ENCODE assay signal across 18 cellular contexts in the genomic region with DNA sequence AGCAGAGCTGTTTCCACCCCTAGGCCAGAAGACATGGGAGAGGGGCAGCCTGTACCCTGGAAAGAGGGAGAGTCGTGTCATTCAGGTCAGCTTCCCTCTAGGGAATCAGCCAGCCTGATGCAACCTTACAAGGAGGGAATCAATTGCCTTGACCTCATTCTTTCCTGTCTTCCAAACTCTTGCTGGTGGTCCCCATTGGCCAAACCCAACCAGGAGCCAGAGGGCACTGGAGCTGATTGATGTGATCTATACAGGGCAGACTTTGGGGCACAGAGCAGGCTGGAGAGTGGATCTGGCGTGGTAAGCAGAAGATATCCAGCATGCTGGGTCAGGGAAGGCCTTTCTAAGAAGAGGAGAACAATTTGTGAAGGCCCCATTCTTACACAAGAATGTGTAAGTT. TPM values are rescaled to one million over a fixed set of nuclear protein-coding genes. Genes with fewer than 3 reads are reported as not detected.
DNase-seq lines count a peak whose midpoint lies in the region; ATAC-seq and TF ChIP-seq lines count a peak whose summit lies in the region.
"Had no signal": no experiment of that assay in that cellular context is flagged by ENCODE, and none has a peak within 500 bp of the region (broad histone marks: within the 10 kb centered on the region; RNA-seq: fewer than 3 reads in every experiment).

No MANE protein-coding gene starts in this region.

- H3K9me3 Mint-ChIP-seq in Caco-2 (ENCODE audit: unreplicated experiment) (no peaks in the 10 kb centered on the region), osteocyte (ENCODE audit: unreplicated experiment) (no peaks in the 10 kb centered on the region)
- H3K9me3 Mint-ChIP-seq in dendritic cell treated with granulocyte-macrophage colony-stimulating factor and Interleukin-4, amounts not matched to agents 40 ng/mL and 50 ng/mL, for 4 days, result no peaks in the 10 kb centered on the region
- no peaks in the 10 kb centered on the region for H3K9me3 Mint-ChIP-seq in activated naive CD4-positive, alpha-beta T cell treated with anti-CD3 and anti-CD28 coated beads, Interleukin-2, amount 10 ng/mL, durations not matched to agents 7 days and 5 days
- H3K9me3 Mint-ChIP-seq: CD8-positive, alpha-beta T cell had no signal

- no peaks in the 10 kb centered on the region for H3K27me3 Mint-ChIP-seq in Caco-2 (ENCODE audit: insufficient read depth, unreplicated experiment)
- peaks cover 19% of the 10 kb centered on the region for H3K27me3 Mint-ChIP-seq in dendritic cell treated with granulocyte-macrophage colony-stimulating factor and Interleukin-4, amounts not matched to agents 40 ng/mL and 50 ng/mL, for 4 days
- H3K27me3 Mint-ChIP-seq in osteocyte (ENCODE audit: unreplicated experiment), result peaks cover 13% of the 10 kb centered on the region
- peaks cover 27% of the 10 kb centered on the region for H3K27me3 Mint-ChIP-seq in activated naive CD4-positive, alpha-beta T cell treated with anti-CD3 and anti-CD28 coated beads, Interleukin-2, amount 10 ng/mL, durations not matched to agents 7 days and 5 days

- POLR2A ChIA-PET in Caco-2 (lab: Charles Lee), result no interaction called here

- H3K36me3 Mint-ChIP-seq in Caco-2 (ENCODE audit: insufficient read depth, unreplicated experiment) (no peaks in the 10 kb centered on the region), osteocyte (ENCODE audit: unreplicated experiment) (no peaks in the 10 kb centered on the region)
- no peaks in the 10 kb centered on the region for H3K36me3 Mint-ChIP-seq in dendritic cell treated with granulocyte-macrophage colony-stimulating factor and Interleukin-4, amounts not matched to agents 40 ng/mL and 50 ng/mL, for 4 days (ENCODE audit: low read depth)
- H3K36me3 Mint-ChIP-seq in activated naive CD4-positive, alpha-beta T cell treated with anti-CD3 and anti-CD28 coated beads, Interleukin-2, amount 10 ng/mL, durations not matched to agents 7 days and 5 days, result no peaks in the 10 kb centered on the region
- H3K36me3 Mint-ChIP-seq: CD8-positive, alpha-beta T cell had no signal

- H3K9me3 ChIP-seq in Caco-2, result no peaks in the 10 kb centered on the region
- H3K9me3 ChIP-seq: BLaER1 treated with 17β-estradiol and CSF1 and Interleukin-3, amounts not matched to agents 10 nM and 100 nM had no signal

- ATAC-seq in left lobe of liver, result no peak
- no peak for ATAC-seq in HG02571 (IDR thresholded peaks at IDR 0.05; ENCODE audit: unreplicated experiment)
- ATAC-seq in GM19395 (IDR thresholded peaks at IDR 0.05; ENCODE audit: unreplicated experiment), result no peak
- ATAC-seq: CD8-positive, alpha-beta T cell; GM12878 had no signal

- no TSS peak for BruUV-seq in Caco-2 (replicated peaks; lab: Mats Ljungman, UMichigan)

- peak overlapping the region; percentile 62 for H3K27ac Mint-ChIP-seq in Caco-2 (ENCODE audit: unreplicated experiment)
- H3K27ac Mint-ChIP-seq in dendritic cell treated with granulocyte-macrophage colony-stimulating factor and Interleukin-4, amounts not matched to agents 40 ng/mL and 50 ng/mL, for 4 days, result peak overlapping the region; percentile 15
- no peak overlapping the region for H3K27ac Mint-ChIP-seq in osteocyte (ENCODE audit: unreplicated experiment)
- H3K27ac Mint-ChIP-seq in activated naive CD4-positive, alpha-beta T cell treated with anti-CD3 and anti-CD28 coated beads, Interleukin-2, amount 10 ng/mL, durations not matched to agents 7 days and 5 days, result no peak overlapping the region
- H3K27ac Mint-ChIP-seq: B cell; CD8-positive, alpha-beta T cell had no signal

- H3K27me3 ChIP-seq in Caco-2 (replicated peaks; ENCODE audit: control insufficient read depth, insufficient read depth, low read length), result no peaks in the 10 kb centered on the region
- H3K27me3 ChIP-seq: BLaER1 treated with 17β-estradiol and CSF1 and Interleukin-3, amounts not matched to agents 10 nM and 100 nM had no signal

- no peaks in the 10 kb centered on the region for H3K36me3 ChIP-seq in Caco-2 (ENCODE audit: control insufficient read depth, insufficient read depth, low read length)
- H3K36me3 ChIP-seq: BLaER1 treated with 17β-estradiol and CSF1 and Interleukin-3, amounts not matched to agents 10 nM and 100 nM had no signal

- no peak for DNase-seq in Caco-2
- DNase-seq in left lobe of liver (ENCODE audit: low spot score), result peak; percentile 27
- DNase-seq in osteocyte (ENCODE audit: extremely low spot score, unreplicated experiment), result peak; percentile 59
- DNase-seq in activated naive CD4-positive, alpha-beta T cell treated with anti-CD3 and anti-CD28 coated beads, Interleukin-2, amount 10 ng/mL, durations not matched to agents 7 days and 5 days, result no peak
- DNase-seq: DMS 273 treated with DMSO at 0.1 percent for 48 hours, DMS53, DND-41, EL, GM23248, HCEC 1CT, IMR-90 had no signal

- H3K4me3 ChIP-seq in Caco-2 (ENCODE audit: low read depth, low read length), result no peak overlapping the region
- H3K4me3 ChIP-seq: BLaER1 treated with 17β-estradiol and CSF1 and Interleukin-3, amounts not matched to agents 10 nM and 100 nM; GM12878; GM23248 had no signal

- H3K4me1 ChIP-seq in Caco-2, result peaks cover 16% of the 10 kb centered on the region; the same call in 1 of the 2 replicates

- intact Hi-C loops in Caco-2 (cut with micrococcal nuclease; ENCODE audit: unreplicated experiment), result no loop called here
- intact Hi-C loops in dendritic cell treated with granulocyte-macrophage colony-stimulating factor and Interleukin-4, amounts not matched to agents 40 ng/mL and 50 ng/mL, for 4 days (cut with micrococcal nuclease), result loop anchor here (5.0 kb wide), 1 partner anchor 36 kb away; no protein-coding TSS in a partner anchor

- H3K4me3 Mint-ChIP-seq in Caco-2 (ENCODE audit: unreplicated experiment), result no peak overlapping the region
- no peak overlapping the region for H3K4me3 Mint-ChIP-seq in dendritic cell treated with granulocyte-macrophage colony-stimulating factor and Interleukin-4, amounts not matched to agents 40 ng/mL and 50 ng/mL, for 4 days
- H3K4me3 Mint-ChIP-seq in osteocyte (ENCODE audit: unreplicated experiment), result no peak overlapping the region
- no peak overlapping the region for H3K4me3 Mint-ChIP-seq in activated naive CD4-positive, alpha-beta T cell treated with anti-CD3 and anti-CD28 coated beads, Interleukin-2, amount 10 ng/mL, durations not matched to agents 7 days and 5 days
- H3K4me3 Mint-ChIP-seq: B cell; CD8-positive, alpha-beta T cell had no signal

- H3K4me1 Mint-ChIP-seq in Caco-2 (ENCODE audit: low read depth, unreplicated experiment), result peaks cover 8% of the 10 kb centered on the region
- peaks cover 12% of the 10 kb centered on the region for H3K4me1 Mint-ChIP-seq in dendritic cell treated with granulocyte-macrophage colony-stimulating factor and Interleukin-4, amounts not matched to agents 40 ng/mL and 50 ng/mL, for 4 days (ENCODE audit: low read depth)
- H3K4me1 Mint-ChIP-seq in osteocyte (ENCODE audit: unreplicated experiment), result peaks cover 8% of the 10 kb centered on the region
- H3K4me1 Mint-ChIP-seq in activated naive CD4-positive, alpha-beta T cell treated with anti-CD3 and anti-CD28 coated beads, Interleukin-2, amount 10 ng/mL, durations not matched to agents 7 days and 5 days, result no peaks in the 10 kb centered on the region
- H3K4me1 Mint-ChIP-seq: B cell had no signal

- TF ChIP-seq CTCF in Caco-2 (IDR thresholded peaks at IDR 0.05; ENCODE audit: insufficient read depth in 1 of 2, low read depth in 1 of 2, low read length in 1 of 2, severe bottlenecking in 1 of 2, unreplicated experiment in 1 of 2) (no peak), osteocyte (IDR thresholded peaks at IDR 0.05) (no peak)

- CTCF ChIA-PET in Caco-2 (lab: Charles Lee), result interaction anchor here (2.3 kb wide), 1 partner anchor 170 kb away, joined by 12 read pairs; a partner anchor contains a TSS
- CTCF ChIA-PET in activated naive CD4-positive, alpha-beta T cell treated with anti-CD3 and anti-CD28 coated beads, Interleukin-2, amount 10 ng/mL, durations not matched to agents 7 days and 5 days (lab: Charles Lee), result interaction anchor here (1.3 to 1.7 kb wide), 2 partner anchors 13 to 51 kb away, joined by 4 to 5 read pairs; no protein-coding TSS in a partner anchor

RNA-seq across cellular contexts. Expression of a gene that starts 19.1 kb away (rescaled TPM):
- 52.2 and 59.1 TPM in 2 replicates for total RNA-seq in Caco-2 (2022)
- total RNA-seq in left lobe of liver, result 12.0 TPM
- 47.5 and 48.6 TPM in 2 replicates for total RNA-seq in osteocyte

Comparison
In these comparisons a context has a peak if more than half of its experiments do, and no peak if none do; other contexts are left out.
1. DNase-seq: peak in left lobe of liver (single experiment) and osteocyte (single experiment); none in Caco-2 (0 of 2) and activated naive CD4-positive, alpha-beta T cell treated with anti-CD3 and anti-CD28 coated beads, Interleukin-2, amount 10 ng/mL, durations not matched to agents 7 days and 5 days (single experiment).
2. H3K27ac Mint-ChIP-seq: peak in Caco-2 (single experiment) and dendritic cell treated with granulocyte-macrophage colony-stimulating factor and Interleukin-4, amounts not matched to agents 40 ng/mL and 50 ng/mL, for 4 days (single experiment); none in osteocyte (single experiment) and activated naive CD4-positive, alpha-beta T cell treated with anti-CD3 and anti-CD28 coated beads, Interleukin-2, amount 10 ng/mL, durations not matched to agents 7 days and 5 days (single experiment).